In the genomic region with DNA sequence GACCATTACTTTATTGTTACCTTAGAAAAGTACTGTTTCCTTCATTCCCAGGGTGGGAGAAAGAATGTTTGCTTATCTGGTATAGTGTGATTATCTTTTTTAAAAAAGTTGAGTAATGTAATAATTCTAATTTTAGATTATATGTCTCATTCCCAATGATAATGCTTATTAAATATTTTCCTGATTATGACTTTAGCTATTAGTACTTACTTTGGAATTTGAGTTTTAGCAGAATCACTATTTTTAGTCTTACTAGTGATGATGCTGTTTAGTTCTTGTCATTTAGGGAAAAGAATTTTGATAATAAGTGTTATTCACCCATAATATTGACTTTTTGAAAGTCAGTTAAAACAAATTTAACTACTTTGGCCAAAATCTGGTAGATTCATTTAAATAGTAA, we compare ENCODE assay signal across 12 cellular contexts.
"Had no signal": no experiment of that assay in that cellular context is flagged by ENCODE, and none has a peak within 500 bp of the region (broad histone marks: within the 10 kb centered on the region; RNA-seq: fewer than 3 reads in every experiment).

No MANE protein-coding gene starts in this region.

- H3K4me3 ChIP-seq: ovary had no signal

- H3K9me3 ChIP-seq: ovary had no signal

- H3K36me3 ChIP-seq: ovary had no signal

- H3K27ac ChIP-seq: epithelial cell of prostate, ovary had no signal

- DNase-seq: activated CD4-positive, alpha-beta memory T cell treated with anti-CD3 and anti-CD28 coated beads for 36 hours; activated gamma-delta T cell treated with Interleukin-2 at 50 U/mL for 16 hours; activated naive CD8-positive, alpha-beta T cell treated with anti-CD3 and anti-CD28 coated beads for 36 hours; activated T-cell treated with anti-CD3 and anti-CD28 coated beads, Interleukin-2, amount 50 U/mL, for 72 hours; central memory CD4-positive, alpha-beta T cell; effector memory CD8-positive, alpha-beta T cell; glutamatergic neuron; ovary; small intestine had no signal

- H3K27me3 ChIP-seq: ovary had no signal

- ATAC-seq: effector memory CD8-positive, alpha-beta T cell; left lobe of liver; stimulated activated effector memory CD8-positive, alpha-beta T cell treated with anti-CD3 and anti-CD28 coated beads, Interleukin-12 subunit alpha, Interleukin-12 subunit beta, amount 100 ng/mL, for 72 hours had no signal
